8 cellular contexts compared by ENCODE assay signal in the genomic region with DNA sequence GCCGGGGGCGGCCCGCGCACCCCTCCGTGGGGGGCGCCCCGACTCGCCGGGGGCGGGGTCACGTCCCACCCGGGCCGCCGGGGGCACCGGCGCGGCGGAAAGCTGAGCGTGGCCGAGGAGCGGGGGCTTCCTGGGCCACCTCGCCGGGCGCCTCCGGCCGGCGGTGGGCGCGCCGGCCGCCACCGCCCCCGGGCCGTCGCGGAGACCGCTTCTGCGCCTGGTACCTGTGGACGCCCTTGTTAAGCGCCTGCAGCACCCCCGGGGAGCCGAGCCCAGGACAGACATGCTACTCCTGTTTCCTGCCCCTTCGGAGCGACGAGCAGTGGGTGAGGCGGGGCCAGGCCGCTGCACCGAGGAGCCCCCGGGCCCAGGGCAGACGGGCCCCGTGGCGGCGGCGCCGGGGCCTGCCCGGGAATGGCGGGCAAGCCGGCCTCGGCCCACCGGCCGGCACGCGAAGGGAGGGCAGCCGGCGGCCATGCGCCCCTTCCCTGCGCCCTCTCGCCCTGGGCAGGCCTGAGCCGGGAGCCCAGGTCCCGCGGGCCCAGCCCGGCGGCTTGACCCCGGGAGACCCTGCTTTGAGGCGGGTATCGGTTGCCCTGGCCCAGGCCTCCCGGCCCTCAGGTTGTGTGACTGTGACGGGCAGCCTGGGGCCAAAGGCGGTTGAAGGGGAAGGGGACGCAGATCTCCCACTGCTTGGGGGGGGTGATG. TPM values are rescaled to one million over a fixed set of nuclear protein-coding genes. Genes with fewer than 3 reads are reported as not detected.
DNase-seq lines count a peak whose midpoint lies in the region; ATAC-seq and TF ChIP-seq lines count a peak whose summit lies in the region.

No MANE protein-coding gene starts in this region.

- no peak overlapping the region for H3K27ac Mint-ChIP-seq in Calu3 (ENCODE audit: unreplicated experiment)

- H3K4me3 ChIP-seq in LNCaP clone FGC (ENCODE audit: low read depth, low read length) = 0 out of 2 replicates have a peak overlapping the region, but pooled peaks have one; percentile 11
- H3K4me3 ChIP-seq in muscle layer of duodenum (ENCODE audit: low read depth in 1 of 2, low read length in 2 of 2) = peak overlapping the region in 1 of 2 donors; percentile 48

- H3K9me3 ChIP-seq in muscle layer of duodenum (ENCODE audit: control insufficient read depth in 1 of 2, low read length in 2 of 2) = no peaks in the 10 kb centered on the region

- TF ChIP-seq POLR2A in erythroblast (IDR thresholded peaks at IDR 0.05; ENCODE audit: low read length) = peak; percentile 37

- H3K27ac ChIP-seq in muscle layer of duodenum (ENCODE audit: low read length) = peak overlapping the region; percentile 69
- peak overlapping the region; percentile 80 for H3K27ac ChIP-seq in temporal lobe (ENCODE audit: low read depth, low read length)

- H3K36me3 Mint-ChIP-seq in Calu3 (ENCODE audit: insufficient read depth, unreplicated experiment) = peaks cover 40% of the 10 kb centered on the region

- CTCF ChIA-PET in Calu3 (lab: Charles Lee) = interaction anchor here (1.0 to 1.2 kb wide), 4 partner anchors 9 to 227 kb away, joined by 3 to 6 read pairs (median 4); no protein-coding TSS in a partner anchor

- H3K9me3 Mint-ChIP-seq in Calu3 (ENCODE audit: low read depth, unreplicated experiment) = no peaks in the 10 kb centered on the region

- peaks cover 10% of the 10 kb centered on the region for H3K4me1 Mint-ChIP-seq in Calu3 (ENCODE audit: low read depth, unreplicated experiment)

- intact Hi-C loops in Calu3 (cut with micrococcal nuclease; ENCODE audit: unreplicated experiment) = no loop called here

- ATAC-seq in GM21576 (IDR thresholded peaks at IDR 0.05; ENCODE audit: unreplicated experiment) = peak; percentile 12

- no TSS peak for BruUV-seq in Calu3 (replicated peaks; lab: Mats Ljungman, UMichigan)

- H3K4me1 ChIP-seq in muscle layer of duodenum (ENCODE audit: control insufficient read depth in 1 of 2, insufficient read depth in 2 of 2, low read length in 2 of 2) = peaks cover 7 to 23% of the 10 kb centered on the region in 2 donors

- H3K27me3 ChIP-seq in muscle layer of duodenum (ENCODE audit: low read depth, low read length) = no peaks in the 10 kb centered on the region

- DNase-seq in Calu3 = peak; percentile 25
- no peak for DNase-seq in LNCaP clone FGC (ENCODE audit: low read depth)
- peak; percentile 16 for DNase-seq in activated T-cell treated with anti-CD3 and anti-CD28 coated beads for 4 hours
- DNase-seq in erythroblast (lab: John Stamatoyannopoulos, UW) = peak; percentile 62 to 69
- no peak for DNase-seq in A172 (ENCODE audit: low spot score)

- TF ChIP-seq CTCF in Calu3 (IDR thresholded peaks at IDR 0.05; ENCODE audit: unreplicated experiment) (no peak), LNCaP clone FGC (IDR thresholded peaks at IDR 0.05; ENCODE audit: control insufficient read depth, extremely low read depth, insufficient read depth) (no peak)

- no peaks in the 10 kb centered on the region for H3K27me3 Mint-ChIP-seq in Calu3 (ENCODE audit: unreplicated experiment)

- peak overlapping the region; percentile 90 for H3K4me3 Mint-ChIP-seq in Calu3 (ENCODE audit: low read depth, unreplicated experiment)

- H3K36me3 ChIP-seq in muscle layer of duodenum (ENCODE audit: control insufficient read depth in 1 of 2, insufficient read depth in 2 of 2, low read length in 2 of 2) = no peaks in the 10 kb centered on the region

RNA-seq across cellular contexts. Expression of a gene that starts 0.8 kb away (rescaled TPM):
- total RNA-seq in Calu3 (2022) (73.2 and 77.7 TPM in 2 replicates), temporal lobe (44.0 TPM)
- 18.2 and 27.9 TPM in 2 replicates for total RNA-seq in A172 (2014; rRNA removed; shearing (Covaris generic))

Comparison
In these comparisons a context has a peak if more than half of its experiments do, and no peak if none do; other contexts are left out.
1. DNase-seq: peak in Calu3 (single experiment), activated T-cell treated with anti-CD3 and anti-CD28 coated beads for 4 hours (single experiment) and erythroblast (2 of 2); none in LNCaP clone FGC (single experiment) and A172 (single experiment).